30 cellular contexts compared by ENCODE assay signal in genomic region chr20:46154796-46155195, GRCh38. TPM values are rescaled to one million over a fixed set of nuclear protein-coding genes. Genes with fewer than 3 reads are reported as not detected.
"Had no signal": no experiment of that assay in that cellular context is flagged by ENCODE, and none has a peak within 500 bp of the region (broad histone marks: within the 10 kb centered on the region; RNA-seq: fewer than 3 reads in every experiment).

No MANE protein-coding gene starts in this region.

- H3K36me3 Mint-ChIP-seq: naive thymus-derived CD4-positive, alpha-beta T cell; natural killer cell; neural progenitor cell; stimulated activated effector memory CD8-positive, alpha-beta T cell treated with anti-CD3 and anti-CD28 coated beads, Interleukin-12 subunit alpha, Interleukin-12 subunit beta, amount 100 ng/mL, for 72 hours; stimulated activated naive B cell treated with anti-CD40 and anti-IgM and Interleukin-4, amounts not matched to agents 10 μg/mL and 1 μg/mL and 100 μg/mL, for 72 hours had no signal

- H3K79me2 ChIP-seq: parathyroid adenoma had no signal

- H3K4me2 ChIP-seq: neural progenitor cell had no signal

- H3K9ac ChIP-seq: neural progenitor cell, parathyroid adenoma had no signal

- FAIRE-seq: small intestine had no signal

- H2AFZ ChIP-seq: neural progenitor cell, parathyroid adenoma had no signal

- H3K27ac ChIP-seq: neural progenitor cell, neutrophil, ovary, parathyroid adenoma, psoas muscle, right lobe of liver, sigmoid colon, stomach, thoracic aorta, thyroid gland, tibial nerve, upper lobe of left lung, uterus had no signal

- H3K27me3 ChIP-seq: neural progenitor cell, ovary, right lobe of liver, thyroid gland had no signal

- H3K36me3 ChIP-seq: neural progenitor cell, neutrophil, ovary, right lobe of liver, sigmoid colon, stomach, thoracic aorta, thyroid gland, tibial nerve, upper lobe of left lung, uterus had no signal

- H3K4me1 ChIP-seq: parathyroid adenoma, psoas muscle, right lobe of liver, sigmoid colon, stomach, thyroid gland, tibial nerve, upper lobe of left lung, uterus had no signal

- DNase-seq: naive thymus-derived CD4-positive, alpha-beta T cell; natural killer cell; nucleus accumbens; ovary; psoas muscle; right cardiac atrium; right lobe of liver; sigmoid colon; small intestine; stimulated activated CD4-positive, alpha-beta T cell treated with anti-CD3 and anti-CD28 coated beads, Interleukin-15, amount 100 ng/mL, for 24 hours; stimulated activated CD4-positive, alpha-beta T cell treated with anti-CD3 and anti-CD28 coated beads, Interleukin-2, amount 100 ng/mL, for 24 hours; stimulated activated CD4-positive, alpha-beta T cell treated with anti-CD3 and anti-CD28 coated beads, Interleukin-2, amount 100 ng/mL, for 48 hours; stimulated activated CD4-positive, alpha-beta T cell treated with anti-CD3 and anti-CD28 coated beads, Interleukin-4, amount 100 ng/mL, for 24 hours; stimulated activated naive B cell treated with anti-CD40 and anti-IgM and Interleukin-4, amounts not matched to agents 10 μg/mL and 1 μg/mL and 100 μg/mL, for 72 hours; stimulated activated naive CD4-positive, alpha-beta T cell treated with Interleukin-2 at 50 U/mL for 16 hours; stomach; thyroid gland; trophoblast cell; upper lobe of left lung; uterus had no signal

- H3K4me3 Mint-ChIP-seq: naive thymus-derived CD4-positive, alpha-beta T cell; natural killer cell; nephron; neural progenitor cell; stimulated activated effector memory CD8-positive, alpha-beta T cell treated with anti-CD3 and anti-CD28 coated beads, Interleukin-12 subunit alpha, Interleukin-12 subunit beta, amount 100 ng/mL, for 72 hours; stimulated activated naive B cell treated with anti-CD40 and anti-IgM and Interleukin-4, amounts not matched to agents 10 μg/mL and 1 μg/mL and 100 μg/mL, for 72 hours; stimulated activated naive CD8-positive, alpha-beta T cell treated with anti-CD3 and anti-CD28 coated beads, Interleukin-15, Interleukin-2, amounts not matched to agents 100 ng/mL and 50 ng/mL, for 24 hours had no signal

- H3K9me3 Mint-ChIP-seq: naive thymus-derived CD4-positive, alpha-beta T cell; natural killer cell; nephron; neural progenitor cell; stimulated activated effector memory CD8-positive, alpha-beta T cell treated with anti-CD3 and anti-CD28 coated beads, Interleukin-12 subunit alpha, Interleukin-12 subunit beta, amount 100 ng/mL, for 72 hours; stimulated activated naive B cell treated with anti-CD40 and anti-IgM and Interleukin-4, amounts not matched to agents 10 μg/mL and 1 μg/mL and 100 μg/mL, for 72 hours; stimulated activated naive CD8-positive, alpha-beta T cell treated with anti-CD3 and anti-CD28 coated beads, Interleukin-15, Interleukin-2, amounts not matched to agents 100 ng/mL and 50 ng/mL, for 24 hours had no signal

- H3K9me3 ChIP-seq: neutrophil, ovary, psoas muscle, right lobe of liver, sigmoid colon, stomach, thoracic aorta, thyroid gland, tibial nerve, upper lobe of left lung, uterus had no signal

- ATAC-seq: naive thymus-derived CD4-positive, alpha-beta T cell; natural killer cell; psoas muscle; right cardiac atrium; right lobe of liver; stimulated activated effector memory CD8-positive, alpha-beta T cell treated with anti-CD3 and anti-CD28 coated beads, Interleukin-12 subunit alpha, Interleukin-12 subunit beta, amount 100 ng/mL, for 72 hours; stimulated activated naive B cell treated with anti-CD40 and anti-IgM and Interleukin-4, amounts not matched to agents 10 μg/mL and 1 μg/mL and 100 μg/mL, for 72 hours had no signal

- H3K27ac Mint-ChIP-seq: naive thymus-derived CD4-positive, alpha-beta T cell; natural killer cell; neural progenitor cell; progenitor cell of endocrine pancreas; stimulated activated effector memory CD8-positive, alpha-beta T cell treated with anti-CD3 and anti-CD28 coated beads, Interleukin-12 subunit alpha, Interleukin-12 subunit beta, amount 100 ng/mL, for 72 hours; stimulated activated naive B cell treated with anti-CD40 and anti-IgM and Interleukin-4, amounts not matched to agents 10 μg/mL and 1 μg/mL and 100 μg/mL, for 72 hours; stimulated activated naive CD8-positive, alpha-beta T cell treated with anti-CD3 and anti-CD28 coated beads, Interleukin-15, Interleukin-2, amounts not matched to agents 100 ng/mL and 50 ng/mL, for 24 hours had no signal

- H3K4me3 ChIP-seq: neural progenitor cell, ovary, psoas muscle, right lobe of liver, sigmoid colon, stomach, thoracic aorta, thyroid gland, tibial nerve, upper lobe of left lung, uterus had no signal

- H3K4me1 Mint-ChIP-seq: naive thymus-derived CD4-positive, alpha-beta T cell; natural killer cell; stimulated activated effector memory CD8-positive, alpha-beta T cell treated with anti-CD3 and anti-CD28 coated beads, Interleukin-12 subunit alpha, Interleukin-12 subunit beta, amount 100 ng/mL, for 72 hours; stimulated activated naive B cell treated with anti-CD40 and anti-IgM and Interleukin-4, amounts not matched to agents 10 μg/mL and 1 μg/mL and 100 μg/mL, for 72 hours had no signal

RNA-seq across cellular contexts. Expression of gene CD40, which starts 36.7 kb away (rescaled TPM):
- polyA plus RNA-seq: neural cell had no signal
